17 cellular contexts compared by ENCODE assay signal in genomic region chr11:46719048-46719542, GRCh38. TPM values are rescaled to one million over a fixed set of nuclear protein-coding genes. Genes with fewer than 3 reads are reported as not detected.
DNase-seq lines count a peak whose midpoint lies in the region; ATAC-seq, FAIRE-seq and TF ChIP-seq lines count a peak whose summit lies in the region.
"Had no signal": no experiment of that assay in that cellular context is flagged by ENCODE, and none has a peak within 500 bp of the region (broad histone marks: within the 10 kb centered on the region; RNA-seq: fewer than 3 reads in every experiment).

F2 (plus strand) TSS chr11:46719213; CDS start chr11:46719236, 23 bp downstream.

- H3K79me2 ChIP-seq in GM23248 (ENCODE audit: insufficient read depth) (no peaks in the 10 kb centered on the region), astrocyte (ENCODE audit: insufficient read depth, low read length) (no peaks in the 10 kb centered on the region)

- no peak within 1 kb of the TSS for H3K9ac ChIP-seq in GM23248
- no peak within 1 kb of the TSS for H3K9ac ChIP-seq in astrocyte (ENCODE audit: low read length)

- no peaks in the 10 kb centered on the region for H3K36me3 ChIP-seq in GM23248 (ENCODE audit: low read depth)
- no peaks in the 10 kb centered on the region for H3K36me3 ChIP-seq in astrocyte (ENCODE audit: insufficient read depth, low read length)
- H3K36me3 ChIP-seq in mucosa of descending colon (ENCODE audit: low read depth) = no peaks in the 10 kb centered on the region
- no peaks in the 10 kb centered on the region for H3K36me3 ChIP-seq in WERI-Rb-1

- no peaks in the 10 kb centered on the region for H3K9me3 Mint-ChIP-seq in astrocyte (ENCODE audit: unreplicated experiment)
- H3K9me3 Mint-ChIP-seq: dendritic cell treated with granulocyte-macrophage colony-stimulating factor and Interleukin-4, amounts not matched to agents 40 ng/mL and 50 ng/mL, for 4 days had no signal

- no peak within 1 kb of the TSS for H3K4me3 ChIP-seq in A549
- H3K4me3 ChIP-seq in GM23248 = no peak within 1 kb of the TSS
- no peak within 1 kb of the TSS for H3K4me3 ChIP-seq in astrocyte (ENCODE audit: insufficient read depth, low read depth, low read length)
- no peak within 1 kb of the TSS for H3K4me3 ChIP-seq in mucosa of descending colon
- H3K4me3 ChIP-seq in WERI-Rb-1 (ENCODE audit: low read depth, low read length) = no peak within 1 kb of the TSS
- H3K4me3 ChIP-seq: psoas muscle had no signal

- peaks cover 45% of the 10 kb centered on the region for H3K4me1 ChIP-seq in A549
- peaks cover 10% of the 10 kb centered on the region for H3K4me1 ChIP-seq in GM23248 (ENCODE audit: insufficient read depth)
- H3K4me1 ChIP-seq in astrocyte (ENCODE audit: insufficient read depth, low read length) = peaks cover 15% of the 10 kb centered on the region
- peaks cover 7% of the 10 kb centered on the region for H3K4me1 ChIP-seq in mucosa of descending colon (ENCODE audit: low read depth)
- H3K4me1 ChIP-seq: psoas muscle had no signal

- peaks cover 13% of the 10 kb centered on the region for H3K4me1 Mint-ChIP-seq in astrocyte (ENCODE audit: low read depth, unreplicated experiment)

- TF ChIP-seq EP300 in A549 (IDR thresholded peaks at IDR 0.05) = no peak

- DNase-seq in A549 (ENCODE audit: low read depth in 1 of 2, low spot score in 1 of 2) (peak in 1 of 2 experiments; percentile 40), GM23248 (no peak), astrocyte (ENCODE audit: low read depth) (no peak), mucosa of descending colon (no peak), NCI-H1417 treated with DMSO at 0.1 percent for 48 hours (lab: John Stamatoyannopoulos, UW) (no peak), CD1c-positive myeloid dendritic cell (ENCODE audit: extremely low spot score) (no peak), NCI-H2227 treated with DMSO at 0.1 percent for 48 hours (lab: John Stamatoyannopoulos, UW) (no peak), WERI-Rb-1 (no peak)
- DNase-seq: head of caudate nucleus, NCI-H187 had no signal

- no peak for TF ChIP-seq CTCF in A549 (IDR thresholded peaks at IDR 0.05)
- no peak for TF ChIP-seq CTCF in astrocyte (IDR thresholded peaks at IDR 0.05; ENCODE audit: insufficient read depth, low read depth, low read length)
- TF ChIP-seq CTCF in mucosa of descending colon (IDR thresholded peaks at IDR 0.05) = no peak
- TF ChIP-seq CTCF in WERI-Rb-1 (IDR thresholded peaks at IDR 0.05; ENCODE audit: low read depth, low read length) = no peak

- 28% methylated on average over 4 of the region's 7 CpGs for WGBS in A549 (ENCODE audit: missing lambda C conversion rate)
- WGBS in GM23248 (ENCODE audit: low coverage in 1 of 2, low lambda C conversion rate in 2 of 2, missing lambda C conversion rate in 2 of 2), 2 experiments = 86 to 94% methylated on average over 5 to 7 of the region's 7 CpGs

- peaks cover 3% of the 10 kb centered on the region for H3K36me3 Mint-ChIP-seq in astrocyte (ENCODE audit: low read depth, unreplicated experiment)

- no peak within 1 kb of the TSS for H3K4me3 Mint-ChIP-seq in astrocyte (ENCODE audit: unreplicated experiment)
- H3K4me3 Mint-ChIP-seq: dendritic cell treated with granulocyte-macrophage colony-stimulating factor and Interleukin-4, amounts not matched to agents 40 ng/mL and 50 ng/mL, for 4 days had no signal

- H3K27me3 ChIP-seq in GM23248 (replicated peaks; ENCODE audit: insufficient read depth) = no peaks in the 10 kb centered on the region
- no peaks in the 10 kb centered on the region for H3K27me3 ChIP-seq in astrocyte (ENCODE audit: insufficient read depth, low read length)
- H3K27me3 ChIP-seq in WERI-Rb-1 (ENCODE audit: insufficient read depth, low read depth, severe bottlenecking) = no peaks in the 10 kb centered on the region

- ATAC-seq in A549 = peak; percentile 23 to 64; a peak in 4 of 6 replicates
- ATAC-seq in mucosa of descending colon = peak; percentile 7

- H3K4me2 ChIP-seq in A549 (peak within 1 kb of the TSS; percentile 35), GM23248 (ENCODE audit: unreplicated experiment) (no peak within 1 kb of the TSS), astrocyte (ENCODE audit: low read length) (no peak within 1 kb of the TSS)

- TF ChIP-seq RAD21 in A549 (conservative IDR thresholded peaks at IDR 0.05 in 1 of 2, IDR thresholded peaks at IDR 0.05 in 1 of 2) = no peak

- peaks cover 8% of the 10 kb centered on the region; the same call in 1 of the 2 replicates for H3F3A ChIP-seq in GM23248 (ENCODE audit: insufficient read depth)

- H3K27ac ChIP-seq in A549 (peak within 1 kb of the TSS; percentile 89 to 91), GM23248 (no peak within 1 kb of the TSS), astrocyte (ENCODE audit: low read depth, low read length) (no peak within 1 kb of the TSS), WERI-Rb-1 (no peak within 1 kb of the TSS)
- H3K27ac ChIP-seq: HL-60, psoas muscle had no signal

- peak within 1 kb of the TSS; percentile 23; the same call in 1 of the 2 replicates for H2AFZ ChIP-seq in GM23248
- H2AFZ ChIP-seq in astrocyte (ENCODE audit: low read depth, low read length) = peak within 1 kb of the TSS; percentile 47

- H3K9me3 ChIP-seq in A549 (no peaks in the 10 kb centered on the region), GM23248 (ENCODE audit: low read depth) (no peaks in the 10 kb centered on the region), astrocyte (ENCODE audit: insufficient read depth, low read depth, low read length) (no peaks in the 10 kb centered on the region), mucosa of descending colon (no peaks in the 10 kb centered on the region), WERI-Rb-1 (ENCODE audit: severe bottlenecking) (no peaks in the 10 kb centered on the region)
- H3K9me3 ChIP-seq: psoas muscle had no signal

- H3K27me3 Mint-ChIP-seq in astrocyte (ENCODE audit: low read depth, unreplicated experiment) = no peaks in the 10 kb centered on the region
- H3K27me3 Mint-ChIP-seq: dendritic cell treated with granulocyte-macrophage colony-stimulating factor and Interleukin-4, amounts not matched to agents 40 ng/mL and 50 ng/mL, for 4 days had no signal

- no peaks in the 10 kb centered on the region for H4K20me1 ChIP-seq in GM23248 (ENCODE audit: insufficient read depth)
- no peaks in the 10 kb centered on the region for H4K20me1 ChIP-seq in astrocyte (ENCODE audit: insufficient read depth, low read length)

- POLR2A ChIA-PET in A549 (lab: Yijun Ruan, JAX) = no interaction called here

- H3K9me2 ChIP-seq in GM23248 (ENCODE audit: insufficient read depth) = no peaks in the 10 kb centered on the region

- H3K27ac Mint-ChIP-seq in astrocyte (ENCODE audit: unreplicated experiment) = no peak within 1 kb of the TSS
- H3K27ac Mint-ChIP-seq: dendritic cell treated with granulocyte-macrophage colony-stimulating factor and Interleukin-4, amounts not matched to agents 40 ng/mL and 50 ng/mL, for 4 days had no signal

- CTCF ChIA-PET in A549 (lab: Yijun Ruan, JAX) = interaction anchor here (0.5 to 1.3 kb wide), 3 partner anchors 9 to 12 kb away, joined by 3 to 6 read pairs (median 5); no protein-coding TSS in a partner anchor

- FAIRE-seq in A549 (lab: Jason Lieb, UNC) (no peak), astrocyte (lab: Jason Lieb, UNC) (no peak)
- FAIRE-seq: GM19239, islet of Langerhans had no signal

- intact Hi-C loops in mucosa of descending colon (cut with DNase I, micrococcal nuclease) = no loop called here

- in situ Hi-C loops in GM23248 (cut with MboI) = no loop called here

- TF ChIP-seq POLR2A in A549 (IDR thresholded peaks at IDR 0.05; ENCODE audit: low read length) = no peak

TF ChIP-seq in A549, 52 proteins besides CTCF, POLR2A, EP300 and RAD21 (continues in another document):
- TF ChIP-seq RFX5 (IDR thresholded peaks at IDR 0.05) (no peak), ZSCAN20 (CRISPR knock-in tag; IDR thresholded peaks at IDR 0.05) (no peak), SMC3 (IDR thresholded peaks at IDR 0.05) (no peak), CBX8 (IDR thresholded peaks at IDR 0.05) (no peak), HOXB13 (CRISPR knock-in tag; IDR thresholded peaks at IDR 0.05; ENCODE audit: low read depth) (no peak), E2F6 (IDR thresholded peaks at IDR 0.05; ENCODE audit: borderline replicate concordance, low read depth) (no peak), ESRRA (IDR thresholded peaks at IDR 0.05; ENCODE audit: borderline replicate concordance, low read length) (no peak), HES2 (IDR thresholded peaks at IDR 0.05) (no peak), POLR2AphosphoS2 (conservative IDR thresholded peaks at IDR 0.05; ENCODE audit: low read length) (no peak), NPAS2 (CRISPR knock-in tag; IDR thresholded peaks at IDR 0.05; ENCODE audit: borderline replicate concordance) (no peak), BHLHE40 (IDR thresholded peaks at IDR 0.05; ENCODE audit: low read depth, low read length) (no peak), ATOH8 (CRISPR knock-in tag; IDR thresholded peaks at IDR 0.05; ENCODE audit: low read depth) (no peak), HDAC2 (IDR thresholded peaks at IDR 0.05) (no peak), SREBF2 (IDR thresholded peaks at IDR 0.05) (no peak)

RNA-seq across cellular contexts. Expression of gene F2, which starts in this region (rescaled TPM):
- 3.8 and 4.2 TPM in 2 replicates for polyA plus RNA-seq in A549 (2011; rRNA removed)
- 3.3 and 4.0 TPM in 2 replicates for polyA plus RNA-seq in A549 (2012; cell fraction: cytosol; rRNA removed)
- 8.1 and 8.4 TPM in 2 replicates for polyA plus RNA-seq in A549 (2012; cell fraction: nucleus; rRNA removed)
- polyA plus RNA-seq in A549 (2017; fragmentation: RNase III; extraction: RNeasy Plus Mini Kit Qiagen cat#74134 plus additional on column Dnase treatment) = 1.5 to 3.0 TPM (median 2.5 TPM) in 3 replicates
- polyA minus RNA-seq in A549 (2011; rRNA and poly(A)+ RNA removed) = 6.7 and 7.1 TPM in 2 replicates
- not detected in 2 replicates for total RNA-seq in GM23248 (2014; rRNA removed; shearing (Covaris generic))
- polyA plus RNA-seq in GM23248 (2016; fragmentation: Nextera tagmentation; extraction: Ambion mirVana) = not detected in 2 replicates
- 0.57 and 0.60 TPM in 2 replicates for total RNA-seq in astrocyte
- total RNA-seq in mucosa of descending colon = under 1 TPM in 1 of 3 donors, not detected in 2; 0.19 TPM
- total RNA-seq: mononuclear cell, NCI-H460 had no signal

Comparison
In these comparisons a context has a peak if more than half of its experiments do, and no peak if none do; other contexts are left out.
1. Peak in ATAC-seq in mucosa of descending colon; RNA of the gene not detected or under 1 TPM.
2. H3K27ac ChIP-seq: peak in A549 (2 of 2); none in GM23248 (single experiment), astrocyte (single experiment) and WERI-Rb-1 (single experiment).